Comparison of ENCODE assay signal across 8 cellular contexts in genomic region chr1:11929849-11930248, GRCh38. TPM values are rescaled to one million over a fixed set of nuclear protein-coding genes. Genes with fewer than 3 reads are reported as not detected.
DNase-seq lines count a peak whose midpoint lies in the region; ATAC-seq, FAIRE-seq and TF ChIP-seq lines count a peak whose summit lies in the region.

No MANE protein-coding gene starts in this region.

- no peak for TF ChIP-seq CTCF in A673 (conservative IDR thresholded peaks at IDR 0.05; ENCODE audit: low read depth, low read length)
- TF ChIP-seq CTCF in right atrium auricular region (IDR thresholded peaks at IDR 0.05), result no peak
- no peak for TF ChIP-seq CTCF in thoracic aorta (IDR thresholded peaks at IDR 0.05)

- no peak overlapping the region for H3K27ac Mint-ChIP-seq in naive thymus-derived CD8-positive, alpha-beta T cell
- no peak overlapping the region for H3K27ac Mint-ChIP-seq in activated CD8-positive, alpha-beta memory T cell treated with anti-CD3 and anti-CD28 coated beads, Interleukin-2, amount 10 ng/mL, durations not matched to agents 7 days and 5 days

- no peak for FAIRE-seq in HTR-8/SVneo (lab: Jason Lieb, UNC)

- H3K4me3 ChIP-seq in A673 (ENCODE audit: low read depth, low read length, poor library complexity, severe bottlenecking) (no peak overlapping the region), right atrium auricular region (no peak overlapping the region), thoracic aorta (no peak overlapping the region)

- H3K4me1 ChIP-seq in A673 (ENCODE audit: insufficient read depth, low read length, poor library complexity, severe bottlenecking) (peaks cover 30% of the 10 kb centered on the region), right atrium auricular region (peaks cover 0 to 39% of the 10 kb centered on the region in 2 donors), thoracic aorta (ENCODE audit: control insufficient read depth in 1 of 2, low read depth in 2 of 2) (peaks cover 11 to 40% of the 10 kb centered on the region in 2 donors)

- H3K9me3 ChIP-seq in A673 (ENCODE audit: low read depth, low read length, poor library complexity, severe bottlenecking) (no peaks in the 10 kb centered on the region), right atrium auricular region (no peaks in the 10 kb centered on the region), thoracic aorta (no peaks in the 10 kb centered on the region)

- H3K36me3 Mint-ChIP-seq in naive thymus-derived CD8-positive, alpha-beta T cell, result no peaks in the 10 kb centered on the region
- H3K36me3 Mint-ChIP-seq in activated CD8-positive, alpha-beta memory T cell treated with anti-CD3 and anti-CD28 coated beads, Interleukin-2, amount 10 ng/mL, durations not matched to agents 7 days and 5 days, result peaks cover under 1% of the 10 kb centered on the region

- DNase-seq in A673 (ENCODE audit: low spot score), result peak; percentile 69
- peak; percentile 56 for DNase-seq in HTR-8/SVneo (ENCODE audit: insufficient read length, low spot score)
- peak; percentile 17 for DNase-seq in T1000 (lab: John Stamatoyannopoulos, UW)
- peak; percentile 87 for DNase-seq in right atrium auricular region (ENCODE audit: low spot score)
- peak; percentile 42 for DNase-seq in thoracic aorta (ENCODE audit: low spot score)
- DNase-seq in naive thymus-derived CD8-positive, alpha-beta T cell, result no peak
- DNase-seq in NOMO-1 (lab: John Stamatoyannopoulos, UW; ENCODE audit: unreplicated experiment in 2 of 2), result no peak
- DNase-seq in activated CD8-positive, alpha-beta memory T cell treated with anti-CD3 and anti-CD28 coated beads, Interleukin-2, amount 10 ng/mL, durations not matched to agents 7 days and 5 days, result no peak

- H3K9me3 Mint-ChIP-seq in naive thymus-derived CD8-positive, alpha-beta T cell, result no peaks in the 10 kb centered on the region
- H3K9me3 Mint-ChIP-seq in activated CD8-positive, alpha-beta memory T cell treated with anti-CD3 and anti-CD28 coated beads, Interleukin-2, amount 10 ng/mL, durations not matched to agents 7 days and 5 days (ENCODE audit: low read depth), result no peaks in the 10 kb centered on the region

- H3K27me3 Mint-ChIP-seq in naive thymus-derived CD8-positive, alpha-beta T cell, result no peaks in the 10 kb centered on the region
- no peaks in the 10 kb centered on the region for H3K27me3 Mint-ChIP-seq in activated CD8-positive, alpha-beta memory T cell treated with anti-CD3 and anti-CD28 coated beads, Interleukin-2, amount 10 ng/mL, durations not matched to agents 7 days and 5 days

- no TSS peak for BruUV-seq in A673 (replicated peaks; lab: Mats Ljungman, UMichigan)

- no peaks in the 10 kb centered on the region for H3K36me3 ChIP-seq in A673 (ENCODE audit: insufficient read depth, low read length, poor library complexity, severe bottlenecking)
- no peaks in the 10 kb centered on the region for H3K36me3 ChIP-seq in right atrium auricular region
- no peaks in the 10 kb centered on the region for H3K36me3 ChIP-seq in thoracic aorta

- POLR2A ChIA-PET in A673 (lab: Charles Lee; ENCODE audit: low non-redundant PET), result interaction anchor here (0.6 kb wide), 1 partner anchor 22 kb away, joined by 4 read pairs; no protein-coding TSS in a partner anchor
- POLR2A ChIA-PET in naive thymus-derived CD8-positive, alpha-beta T cell (lab: Charles Lee), result no interaction called here

- intact Hi-C loops in A673 (cut with micrococcal nuclease; ENCODE audit: unreplicated experiment), result loop anchor here (5.0 kb wide), 1 partner anchor 57 kb away; no protein-coding TSS in a partner anchor

- H3K27ac ChIP-seq in A673 (ENCODE audit: low read depth, low read length, poor library complexity, severe bottlenecking), result no peak overlapping the region
- peak overlapping the region; percentile 26 to 27 for H3K27ac ChIP-seq in right atrium auricular region
- H3K27ac ChIP-seq in thoracic aorta, result peak overlapping the region; percentile 33 to 38

- H3K27me3 ChIP-seq in A673 (replicated peaks; ENCODE audit: insufficient read depth, low read depth, low read length, poor library complexity), result no peaks in the 10 kb centered on the region
- H3K27me3 ChIP-seq in right atrium auricular region, result no peaks in the 10 kb centered on the region
- H3K27me3 ChIP-seq in thoracic aorta (replicated peaks; ENCODE audit: insufficient read depth), result no peaks in the 10 kb centered on the region

- no peak overlapping the region for H3K4me3 Mint-ChIP-seq in naive thymus-derived CD8-positive, alpha-beta T cell
- H3K4me3 Mint-ChIP-seq in activated CD8-positive, alpha-beta memory T cell treated with anti-CD3 and anti-CD28 coated beads, Interleukin-2, amount 10 ng/mL, durations not matched to agents 7 days and 5 days, result no peak overlapping the region

- H3K4me1 Mint-ChIP-seq in naive thymus-derived CD8-positive, alpha-beta T cell, result peaks cover under 1 to 19% (median 14%) of the 10 kb centered on the region in 4 donors
- peaks cover 20% of the 10 kb centered on the region for H3K4me1 Mint-ChIP-seq in activated CD8-positive, alpha-beta memory T cell treated with anti-CD3 and anti-CD28 coated beads, Interleukin-2, amount 10 ng/mL, durations not matched to agents 7 days and 5 days

- CTCF ChIA-PET in A673 (lab: Charles Lee), result no interaction called here
- CTCF ChIA-PET in activated CD8-positive, alpha-beta memory T cell treated with anti-CD3 and anti-CD28 coated beads, Interleukin-2, amount 10 ng/mL, durations not matched to agents 7 days and 5 days (lab: Charles Lee), result no interaction called here

- no peak for ATAC-seq in thoracic aorta (ENCODE audit: insufficient number of reproducible peaks, low FRiP score, low read depth)
- ATAC-seq in naive thymus-derived CD8-positive, alpha-beta T cell, result no peak
- ATAC-seq in activated CD8-positive, alpha-beta memory T cell treated with anti-CD3 and anti-CD28 coated beads, Interleukin-2, amount 10 ng/mL, durations not matched to agents 7 days and 5 days, result no peak

RNA-seq across cellular contexts. Expression of gene KIAA2013, which starts 3.6 kb away (rescaled TPM):
- total RNA-seq in A673 (2021) (52.4 and 53.4 TPM in 2 replicates), right atrium auricular region (10 to 100 TPM; 70.8 to 73.2 TPM), thoracic aorta (100 to 1,000 TPM in 1 of 2 donors, 10 to 100 TPM in 1; 86.1 to 110 TPM)
- total RNA-seq in naive thymus-derived CD8-positive, alpha-beta T cell, result 10 to 100 TPM; 26.8 to 27.9 TPM
- 10 to 100 TPM; 19.6 to 51.6 (median 38.0) TPM for polyA plus RNA-seq in naive thymus-derived CD8-positive, alpha-beta T cell
- total RNA-seq in activated CD8-positive, alpha-beta memory T cell treated with anti-CD3 and anti-CD28 coated beads, Interleukin-2, amount 10 ng/mL, durations not matched to agents 7 days and 5 days, result 10 to 100 TPM; 44.2 to 44.6 TPM

RNA-seq across cellular contexts. Expression of gene PLOD1, which starts 4.7 kb away (rescaled TPM):
- total RNA-seq in A673 (2021) (94.8 and 103 TPM in 2 replicates), right atrium auricular region (10 to 100 TPM; 56.1 to 58.1 TPM), thoracic aorta (100 to 1,000 TPM in 1 of 2 donors, 10 to 100 TPM in 1; 71.3 to 123 TPM)
- total RNA-seq in naive thymus-derived CD8-positive, alpha-beta T cell, result 1 to 10 TPM; 4.5 to 5.0 TPM
- 1 to 10 TPM; 5.0 to 7.9 (median 5.7) TPM for polyA plus RNA-seq in naive thymus-derived CD8-positive, alpha-beta T cell
- 10 to 100 TPM; 17.6 to 20.8 TPM for total RNA-seq in activated CD8-positive, alpha-beta memory T cell treated with anti-CD3 and anti-CD28 coated beads, Interleukin-2, amount 10 ng/mL, durations not matched to agents 7 days and 5 days

RNA-seq across cellular contexts. Expression of gene MFN2, which starts 50.4 kb away (rescaled TPM):
- total RNA-seq in A673 (2021), result 157 and 160 TPM in 2 replicates
- total RNA-seq in right atrium auricular region, result 100 to 1,000 TPM; 367 to 466 TPM
- total RNA-seq in thoracic aorta, result 10 to 100 TPM; 48.7 to 50.1 TPM
- 10 to 100 TPM; 47.1 to 49.9 TPM for total RNA-seq in naive thymus-derived CD8-positive, alpha-beta T cell
- 10 to 100 TPM; 29.1 to 38.0 (median 29.5) TPM for polyA plus RNA-seq in naive thymus-derived CD8-positive, alpha-beta T cell
- total RNA-seq in activated CD8-positive, alpha-beta memory T cell treated with anti-CD3 and anti-CD28 coated beads, Interleukin-2, amount 10 ng/mL, durations not matched to agents 7 days and 5 days, result 10 to 100 TPM; 57.7 to 67.5 TPM

Comparison
In these comparisons a context has a peak if more than half of its experiments do, and no peak if none do; other contexts are left out.
1. DNase-seq: peak in A673 (single experiment), HTR-8/SVneo (single experiment), T1000 (single experiment), right atrium auricular region (single experiment) and thoracic aorta (single experiment); none in naive thymus-derived CD8-positive, alpha-beta T cell (0 of 10), NOMO-1 (0 of 2) and activated CD8-positive, alpha-beta memory T cell treated with anti-CD3 and anti-CD28 coated beads, Interleukin-2, amount 10 ng/mL, durations not matched to agents 7 days and 5 days (single experiment).